In genomic region chr2:84450288-84451227, GRCh38 we compare ENCODE assay signal across 19 cellular contexts. TPM values are rescaled to one million over a fixed set of nuclear protein-coding genes. Genes with fewer than 3 reads are reported as not detected.
DNase-seq lines count a peak whose midpoint lies in the region; ATAC-seq and TF ChIP-seq lines count a peak whose summit lies in the region.
"Had no signal": no experiment of that assay in that cellular context is flagged by ENCODE, and none has a peak within 500 bp of the region (broad histone marks: within the 10 kb centered on the region; RNA-seq: fewer than 3 reads in every experiment).

No MANE protein-coding gene starts in this region.

- H3K4me3 ChIP-seq in mammary epithelial cell (replicated peaks in 1 of 3; ENCODE audit: insufficient read depth in 1 of 3, low read depth in 2 of 3, low read length in 3 of 3) (no peak overlapping the region), spleen (no peak overlapping the region)
- H3K4me3 ChIP-seq: dorsolateral prefrontal cortex, ovary, Peyer's patch, smooth muscle cell had no signal

- H4K20me1 ChIP-seq in mammary epithelial cell (ENCODE audit: insufficient read depth, low read length) = no peaks in the 10 kb centered on the region

- H3K36me3 ChIP-seq in mammary epithelial cell (ENCODE audit: insufficient read depth, low read length) = peaks cover 2% of the 10 kb centered on the region
- peaks cover 0 to 49% (median 11%) of the 10 kb centered on the region in 6 donors for H3K36me3 ChIP-seq in spleen
- H3K36me3 ChIP-seq: ovary had no signal

- H3K9ac ChIP-seq in mammary epithelial cell (ENCODE audit: insufficient read depth, low read length) = no peak overlapping the region

- CTCF ChIA-PET in MCF 10A (lab: Yijun Ruan, JAX) (interaction anchor here (0.6 kb wide), 2 partner anchors 23 to 414 kb away, joined by 3 read pairs; no protein-coding TSS in a partner anchor), mammary epithelial cell (lab: Charles Lee; ENCODE audit: low non-redundant PET) (no interaction called here)

- H3K27me3 Mint-ChIP-seq in MCF 10A (ENCODE audit: insufficient read depth, unreplicated experiment) (no peaks in the 10 kb centered on the region), endothelial cell (ENCODE audit: unreplicated experiment) (no peaks in the 10 kb centered on the region)
- H3K27me3 Mint-ChIP-seq: brain; stimulated activated naive B cell treated with anti-CD40 and anti-IgM and Interleukin-4, amounts not matched to agents 10 μg/mL and 1 μg/mL and 100 μg/mL, for 72 hours had no signal

- TF ChIP-seq CTCF in MCF 10A (IDR thresholded peaks at IDR 0.05; ENCODE audit: unreplicated experiment) = no peak
- no peak for TF ChIP-seq CTCF in mammary epithelial cell (conservative IDR thresholded peaks at IDR 0.05 in 1 of 2, IDR thresholded peaks at IDR 0.05 in 1 of 2; ENCODE audit: extremely low read depth in 1 of 2, insufficient read depth in 1 of 2, low read depth in 1 of 2, low read length in 2 of 2)
- TF ChIP-seq CTCF in endothelial cell (IDR thresholded peaks at IDR 0.05; ENCODE audit: unreplicated experiment) = no peak
- no peak for TF ChIP-seq CTCF in spleen (IDR thresholded peaks at IDR 0.05 in 8 of 11, conservative IDR thresholded peaks at IDR 0.05 in 3 of 11)

- H3K27ac Mint-ChIP-seq in MCF 10A (ENCODE audit: low read depth, unreplicated experiment) (peak overlapping the region; percentile 57), endothelial cell (ENCODE audit: unreplicated experiment) (peak overlapping the region; percentile 81)
- H3K27ac Mint-ChIP-seq: brain; stimulated activated naive B cell treated with anti-CD40 and anti-IgM and Interleukin-4, amounts not matched to agents 10 μg/mL and 1 μg/mL and 100 μg/mL, for 72 hours had no signal

- H3K27ac ChIP-seq in mammary epithelial cell (ENCODE audit: insufficient read depth, low read depth, low read length) (no peak overlapping the region), spleen (peak overlapping the region in 5 of 8 donors; percentile 41 to 66 (median 49))
- H3K27ac ChIP-seq: ovary, Peyer's patch had no signal

- intact Hi-C loops in MCF 10A (cut with micrococcal nuclease) = no loop called here
- intact Hi-C loops in mammary epithelial cell (cut with micrococcal nuclease) = no loop called here
- intact Hi-C loops in spleen (cut with DNase I; ENCODE audit: low total_unique reads) = no loop called here

- H3K9me3 ChIP-seq in mammary epithelial cell (replicated peaks; ENCODE audit: insufficient read depth, low read length) (no peaks in the 10 kb centered on the region), spleen (no peaks in the 10 kb centered on the region)
- H3K9me3 ChIP-seq: ovary, Peyer's patch had no signal

- H3K4me3 Mint-ChIP-seq in MCF 10A (ENCODE audit: unreplicated experiment) (no peak overlapping the region), endothelial cell (ENCODE audit: unreplicated experiment) (no peak overlapping the region)
- H3K4me3 Mint-ChIP-seq: brain; stimulated activated naive B cell treated with anti-CD40 and anti-IgM and Interleukin-4, amounts not matched to agents 10 μg/mL and 1 μg/mL and 100 μg/mL, for 72 hours had no signal

- DNase-seq in MCF 10A (ENCODE audit: unreplicated experiment) (peak; percentile 3), mammary epithelial cell (no peak), NCI-H2171 (lab: John Stamatoyannopoulos, UW) (peak; percentile 15), endothelial cell (ENCODE audit: low spot score) (no peak), spleen (no peak), dedifferentiated amniotic fluid mesenchymal stem cell (ENCODE audit: extremely low spot score) (no peak)
- DNase-seq: activated CD4-positive, CD25-positive, alpha-beta regulatory T cell; activated naive CD4-positive, alpha-beta T cell treated with Interleukin-2 at 50 U/mL for 16 hours; Calu3; dorsolateral prefrontal cortex; head of caudate nucleus; NCI-H510A; ovary; Peyer's patch; stimulated activated naive B cell treated with anti-CD40 and anti-IgM and Interleukin-4, amounts not matched to agents 10 μg/mL and 1 μg/mL and 100 μg/mL, for 72 hours had no signal

- H3K4me1 Mint-ChIP-seq in MCF 10A (ENCODE audit: insufficient read depth, unreplicated experiment) (peaks cover 22% of the 10 kb centered on the region), endothelial cell (ENCODE audit: unreplicated experiment) (peaks cover 44% of the 10 kb centered on the region)

- dilution Hi-C loops in mammary epithelial cell (cut with HindIII; ENCODE audit: low sequenced_read_pairs) = no loop called here

- POLR2A ChIA-PET in MCF 10A (lab: Yijun Ruan, JAX) = interaction anchor here (0.5 to 1.6 kb wide), 7 partner anchors 8 to 1373 kb away, joined by 3 to 15 read pairs (median 3); partner anchors contain the start of gene SUCLG1

- TF ChIP-seq POLR2A in spleen (IDR thresholded peaks at IDR 0.05) = no peak

- no peak overlapping the region for H2AFZ ChIP-seq in mammary epithelial cell (ENCODE audit: low read depth, low read length)

- peaks cover 57% of the 10 kb centered on the region for H3K79me2 ChIP-seq in mammary epithelial cell (ENCODE audit: insufficient read depth, low read length)

- WGBS in mammary epithelial cell (ENCODE audit: low coverage, missing lambda C conversion rate) = 96% methylated on average over 2 of the region's 2 CpGs
- 89 to 93% (median 89%) methylated on average over 2 of the region's 2 CpGs for WGBS in spleen, 5 donors

- no peak overlapping the region for H3K4me2 ChIP-seq in mammary epithelial cell (ENCODE audit: insufficient read depth, low read depth, low read length)
- H3K4me2 ChIP-seq: smooth muscle cell had no signal

- H3K36me3 Mint-ChIP-seq in MCF 10A (ENCODE audit: insufficient read depth, unreplicated experiment) (peaks cover 33% of the 10 kb centered on the region), endothelial cell (ENCODE audit: low read depth, unreplicated experiment) (peaks cover 5% of the 10 kb centered on the region)

- BruUV-seq in MCF 10A (replicated peaks; lab: Mats Ljungman, UMichigan) (no TSS peak), mammary epithelial cell (replicated peaks; lab: Mats Ljungman, UMichigan) (no TSS peak)

- no peaks in the 10 kb centered on the region for H3K9me3 Mint-ChIP-seq in MCF 10A (ENCODE audit: unreplicated experiment)
- no peaks in the 10 kb centered on the region for H3K9me3 Mint-ChIP-seq in endothelial cell (ENCODE audit: unreplicated experiment)
- H3K9me3 Mint-ChIP-seq: stimulated activated naive B cell treated with anti-CD40 and anti-IgM and Interleukin-4, amounts not matched to agents 10 μg/mL and 1 μg/mL and 100 μg/mL, for 72 hours had no signal

- in situ Hi-C loops in mammary epithelial cell (cut with MboI; ENCODE audit: low sequenced_read_pairs in 2 of 2) = no loop called here

- no peak for ATAC-seq in GM19397 (IDR thresholded peaks at IDR 0.05; ENCODE audit: unreplicated experiment)
- ATAC-seq in HG02678 (IDR thresholded peaks at IDR 0.05; ENCODE audit: unreplicated experiment) = no peak
- ATAC-seq: stimulated activated naive B cell treated with anti-CD40 and anti-IgM and Interleukin-4, amounts not matched to agents 10 μg/mL and 1 μg/mL and 100 μg/mL, for 72 hours had no signal

- H3K27me3 ChIP-seq in mammary epithelial cell (ENCODE audit: insufficient read depth, low read length) = no peaks in the 10 kb centered on the region
- H3K27me3 ChIP-seq in spleen (replicated peaks in 1 of 7) = no peaks in the 10 kb centered on the region
- H3K27me3 ChIP-seq: dorsolateral prefrontal cortex, ovary, Peyer's patch had no signal

- H3K4me1 ChIP-seq in mammary epithelial cell (ENCODE audit: insufficient read depth, low read length) (no peaks in the 10 kb centered on the region), spleen (peaks cover 0 to 65% (median 19%) of the 10 kb centered on the region in 6 donors)

RNA-seq across cellular contexts. Expression of gene SUCLG1, which starts 8.5 kb away (rescaled TPM):
- total RNA-seq in MCF 10A (2022) = 87.2 and 105 TPM in 2 replicates
- total RNA-seq in mammary epithelial cell = 10 to 100 TPM; 49.0 to 63.4 TPM
- 37.3 TPM for polyA plus RNA-seq in mammary epithelial cell
- polyA minus RNA-seq in mammary epithelial cell = 21.7 TPM
- total RNA-seq in endothelial cell (ENCODE audit: unreplicated experiment) = 63.2 TPM
- 10 to 100 TPM; 39.2 to 58.3 (median 44.5) TPM for total RNA-seq in spleen
- 10 to 100 TPM; 42.7 to 55.0 (median 52.3) TPM for polyA plus RNA-seq in spleen

Comparison
In these comparisons a context has a peak if more than half of its experiments do, and no peak if none do; other contexts are left out.
1. DNase-seq: peak in MCF 10A (single experiment) and NCI-H2171 (single experiment); none in mammary epithelial cell (single experiment), endothelial cell (single experiment), spleen (single experiment) and dedifferentiated amniotic fluid mesenchymal stem cell (single experiment).